In genomic region chr7:96236198-96237039, GRCh38 we compare ENCODE assay signal across 1 cellular context.
A peak's percentile ranks its signal among the peaks of the same experiment; 100 is the strongest.
TF ChIP-seq lines count a peak whose summit lies in the region.

No MANE protein-coding gene starts in this region.

TF ChIP-seq in HEK293, 187 proteins besides CTCF, POLR2A, EP300 and RAD21 (continued from another document):
- TF ChIP-seq, protein P1, sequence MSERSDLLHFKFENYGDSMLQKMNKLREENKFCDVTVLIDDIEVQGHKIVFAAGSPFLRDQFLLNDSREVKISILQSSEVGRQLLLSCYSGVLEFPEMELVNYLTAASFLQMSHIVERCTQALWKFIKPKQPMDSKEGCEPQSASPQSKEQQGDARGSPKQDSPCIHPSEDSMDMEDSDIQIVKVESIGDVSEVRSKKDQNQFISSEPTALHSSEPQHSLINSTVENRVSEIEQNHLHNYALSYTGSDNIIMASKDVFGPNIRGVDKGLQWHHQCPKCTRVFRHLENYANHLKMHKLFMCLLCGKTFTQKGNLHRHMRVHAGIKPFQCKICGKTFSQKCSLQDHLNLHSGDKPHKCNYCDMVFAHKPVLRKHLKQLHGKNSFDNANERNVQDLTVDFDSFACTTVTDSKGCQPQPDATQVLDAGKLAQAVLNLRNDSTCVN (tag by site-specific recombination; optimal IDR thresholded peaks at IDR 0.05), result no peak
- no peak for TF ChIP-seq ZNF175 (tag by site-specific recombination; IDR thresholded peaks at IDR 0.05)
- TF ChIP-seq SETDB1 (IDR thresholded peaks at IDR 0.05; ENCODE audit: insufficient read length, low read length), result no peak
- no peak for TF ChIP-seq ZNF10 (tag by site-specific recombination; IDR thresholded peaks at IDR 0.05)
- TF ChIP-seq ZBTB10 (tag by site-specific recombination; IDR thresholded peaks at IDR 0.05), result peak; percentile 46; the same call in 1 of the 2 replicates
- TF ChIP-seq TRIM28 (IDR thresholded peaks at IDR 0.05; ENCODE audit: borderline replicate concordance, low read length), result no peak
- TF ChIP-seq ZBTB7A (tag by site-specific recombination; IDR thresholded peaks at IDR 0.05; ENCODE audit: low read depth), result no peak
- TF ChIP-seq SP7 (tag by site-specific recombination; IDR thresholded peaks at IDR 0.05), result 0 out of 2 replicates have a peak, but pooled peaks have one; percentile 64
- no peak for TF ChIP-seq ZNF416 (tag by site-specific recombination; IDR thresholded peaks at IDR 0.05)
- no peak for TF ChIP-seq ZNF148 (tag by site-specific recombination; IDR thresholded peaks at IDR 0.05; ENCODE audit: borderline replicate concordance)
- no peak for TF ChIP-seq ZNF112 (tag by site-specific recombination; IDR thresholded peaks at IDR 0.05)
- TF ChIP-seq ZNF214 (tag by site-specific recombination; IDR thresholded peaks at IDR 0.05; ENCODE audit: borderline replicate concordance), result no peak
- TF ChIP-seq ZNF292 (tag by site-specific recombination; IDR thresholded peaks at IDR 0.05; ENCODE audit: borderline replicate concordance, low read depth), result no peak
- TF ChIP-seq ZNF664 (tag by site-specific recombination; IDR thresholded peaks at IDR 0.05), result no peak
- TF ChIP-seq INSM2 (tag by site-specific recombination; IDR thresholded peaks at IDR 0.05), result no peak
- no peak for TF ChIP-seq ZNF768 (tag by site-specific recombination; IDR thresholded peaks at IDR 0.05)
- no peak for TF ChIP-seq ZNF521 (tag by site-specific recombination; IDR thresholded peaks at IDR 0.05)
- no peak for TF ChIP-seq ZNF146 (tag by site-specific recombination; IDR thresholded peaks at IDR 0.05)
- TF ChIP-seq ZNF23 (tag by site-specific recombination; IDR thresholded peaks at IDR 0.05; ENCODE audit: borderline replicate concordance), result no peak
- no peak for TF ChIP-seq ZNF280C (tag by site-specific recombination; IDR thresholded peaks at IDR 0.05)
- no peak for TF ChIP-seq ZNF785 (tag by site-specific recombination; IDR thresholded peaks at IDR 0.05)
- no peak for TF ChIP-seq GFI1B (tag by site-specific recombination; IDR thresholded peaks at IDR 0.05)
- TF ChIP-seq ZNF660 (tag by site-specific recombination; IDR thresholded peaks at IDR 0.05), result peak; percentile 61; the same call in 1 of the 2 replicates
- TF ChIP-seq ZNF140 (tag by site-specific recombination; IDR thresholded peaks at IDR 0.05), result no peak
- TF ChIP-seq ZNF830 (tag by site-specific recombination; IDR thresholded peaks at IDR 0.05; ENCODE audit: low read depth), result no peak
- no peak for TF ChIP-seq ZNF677 (tag by site-specific recombination; IDR thresholded peaks at IDR 0.05)
- no peak for TF ChIP-seq KLF1 (tag by site-specific recombination; IDR thresholded peaks at IDR 0.05)
- peak; percentile 66 for TF ChIP-seq EGR2 (tag by site-specific recombination; IDR thresholded peaks at IDR 0.05; ENCODE audit: low read depth)
- TF ChIP-seq ZNF610 (tag by site-specific recombination; IDR thresholded peaks at IDR 0.05; ENCODE audit: borderline replicate concordance), result no peak
- TF ChIP-seq ZNF341 (tag by site-specific recombination; IDR thresholded peaks at IDR 0.05; ENCODE audit: low read depth), result no peak
- TF ChIP-seq ZNF16 (tag by site-specific recombination; IDR thresholded peaks at IDR 0.05; ENCODE audit: low read depth), result no peak
- TF ChIP-seq HOXA7 (CRISPR knock-in tag; IDR thresholded peaks at IDR 0.05; ENCODE audit: borderline replicate concordance), result no peak
- TF ChIP-seq SCRT2 (tag by site-specific recombination; IDR thresholded peaks at IDR 0.05), result no peak
- no peak for TF ChIP-seq ZNF776 (tag by site-specific recombination; IDR thresholded peaks at IDR 0.05; ENCODE audit: borderline replicate concordance)
- TF ChIP-seq MZF1 (tag by site-specific recombination; IDR thresholded peaks at IDR 0.05; ENCODE audit: borderline replicate concordance), result peak; percentile 53
- TF ChIP-seq KLF9 (tag by site-specific recombination; IDR thresholded peaks at IDR 0.05; ENCODE audit: low read depth), result no peak
- TF ChIP-seq ZNF792 (tag by site-specific recombination; IDR thresholded peaks at IDR 0.05), result no peak
- TF ChIP-seq ZBTB20 (tag by site-specific recombination; IDR thresholded peaks at IDR 0.05), result no peak
- TF ChIP-seq ZSCAN16 (tag by site-specific recombination; IDR thresholded peaks at IDR 0.05), result no peak
- no peak for TF ChIP-seq KLF17 (tag by site-specific recombination; IDR thresholded peaks at IDR 0.05)
- TF ChIP-seq ZNF155 (tag by site-specific recombination; IDR thresholded peaks at IDR 0.05), result no peak
- no peak for TF ChIP-seq HOXC10 (CRISPR knock-in tag; IDR thresholded peaks at IDR 0.05)
- TF ChIP-seq PBX3 (CRISPR knock-in tag; IDR thresholded peaks at IDR 0.05), result no peak
- 0 out of 2 replicates have a peak, but pooled peaks have one; percentile 31 for TF ChIP-seq ZNF366 (tag by site-specific recombination; conservative IDR thresholded peaks at IDR 0.05)
- TF ChIP-seq TSHZ1 (tag by site-specific recombination; IDR thresholded peaks at IDR 0.05; ENCODE audit: borderline replicate concordance), result no peak
- TF ChIP-seq MEIS1 (CRISPR knock-in tag; IDR thresholded peaks at IDR 0.05; ENCODE audit: borderline replicate concordance), result no peak
- TF ChIP-seq KLF7 (tag by site-specific recombination; IDR thresholded peaks at IDR 0.05; ENCODE audit: borderline replicate concordance), result no peak
- TF ChIP-seq ZNF501 (tag by site-specific recombination; IDR thresholded peaks at IDR 0.05), result 0 out of 2 replicates have a peak, but pooled peaks have one; percentile 27
- no peak for TF ChIP-seq ZFP37 (tag by site-specific recombination; IDR thresholded peaks at IDR 0.05)
- no peak for TF ChIP-seq HOXD13 (CRISPR knock-in tag; IDR thresholded peaks at IDR 0.05; ENCODE audit: borderline replicate concordance)
- no peak for TF ChIP-seq ZNF274 (IDR thresholded peaks at IDR 0.05; ENCODE audit: low read length)
- no peak for TF ChIP-seq ZNF274 (tag by site-specific recombination; IDR thresholded peaks at IDR 0.05; ENCODE audit: borderline replicate concordance)
- TF ChIP-seq ZNF394 (tag by site-specific recombination; IDR thresholded peaks at IDR 0.05; ENCODE audit: borderline replicate concordance), result peak; percentile 23; the same call in 1 of the 2 replicates
- TF ChIP-seq OSR2 (tag by site-specific recombination; IDR thresholded peaks at IDR 0.05), result no peak
- 0 out of 2 replicates have a peak, but pooled peaks have one; percentile 16 for TF ChIP-seq ZFP69B (tag by site-specific recombination; IDR thresholded peaks at IDR 0.05)
- no peak for TF ChIP-seq ZNF239 (tag by site-specific recombination; IDR thresholded peaks at IDR 0.05)
- TF ChIP-seq ZSCAN23 (tag by site-specific recombination; IDR thresholded peaks at IDR 0.05), result no peak
